Comparison of ENCODE assay signal across 12 cellular contexts in genomic region chr14:95134304-95134933, GRCh38. TPM values are rescaled to one million over a fixed set of nuclear protein-coding genes. Genes with fewer than 3 reads are reported as not detected.
A peak's percentile ranks its signal among the peaks of the same experiment; 100 is the strongest.
DNase-seq lines count a peak whose midpoint lies in the region; ATAC-seq, FAIRE-seq and TF ChIP-seq lines count a peak whose summit lies in the region.
"Had no signal": no experiment of that assay in that cellular context is flagged by ENCODE, and none has a peak within 500 bp of the region (broad histone marks: within the 10 kb centered on the region; RNA-seq: fewer than 3 reads in every experiment).

No MANE protein-coding gene starts in this region.

- WGBS in tibial nerve, 2 donors: 71 to 76% methylated on average over 8 of the region's 8 CpGs

- no peak overlapping the region for H3K4me3 Mint-ChIP-seq in MCF 10A (ENCODE audit: unreplicated experiment)
- H3K4me3 Mint-ChIP-seq in activated naive CD8-positive, alpha-beta T cell treated with anti-CD3 and anti-CD28 coated beads for 36 hours: no peak overlapping the region
- H3K4me3 Mint-ChIP-seq: T-helper 2 cell treated with Interferon-gamma antibody and Interleukin-4, amounts not matched to agents 5 μg/mL and 100 μg/mL, for 36 hours had no signal

- intact Hi-C loops in MCF 10A (cut with micrococcal nuclease): no loop called here
- intact Hi-C loops in breast epithelium (cut with DNase I; ENCODE audit: low total_unique reads): no loop called here

- H3K4me3 ChIP-seq in breast epithelium: no peak overlapping the region
- H3K4me3 ChIP-seq in tibial nerve: no peak overlapping the region
- H3K4me3 ChIP-seq: esophagus muscularis mucosa had no signal

- no TSS peak for BruUV-seq in MCF 10A (replicated peaks; lab: Mats Ljungman, UMichigan)

- peaks cover 29% of the 10 kb centered on the region for H3K4me1 Mint-ChIP-seq in MCF 10A (ENCODE audit: insufficient read depth, unreplicated experiment)
- peaks cover 41% of the 10 kb centered on the region for H3K4me1 Mint-ChIP-seq in activated naive CD8-positive, alpha-beta T cell treated with anti-CD3 and anti-CD28 coated beads for 36 hours

- TF ChIP-seq CTCF in MCF 10A (IDR thresholded peaks at IDR 0.05; ENCODE audit: unreplicated experiment): no peak
- no peak for TF ChIP-seq CTCF in breast epithelium (IDR thresholded peaks at IDR 0.05)
- no peak for TF ChIP-seq CTCF in tibial nerve (IDR thresholded peaks at IDR 0.05)

- ATAC-seq in HG03521 (IDR thresholded peaks at IDR 0.05; ENCODE audit: unreplicated experiment) (no peak), GM21390 (IDR thresholded peaks at IDR 0.05; ENCODE audit: unreplicated experiment) (no peak)

- H3K36me3 ChIP-seq in breast epithelium (no peaks in the 10 kb centered on the region), tibial nerve (peaks cover 0 to 14% (median 0%) of the 10 kb centered on the region in 3 donors)

- TF ChIP-seq POLR2A in breast epithelium (IDR thresholded peaks at IDR 0.05) (no peak), tibial nerve (IDR thresholded peaks at IDR 0.05) (no peak), H54 (IDR thresholded peaks at IDR 0.05; ENCODE audit: low read depth, low read length) (no peak)

- no peaks in the 10 kb centered on the region for H3K9me3 ChIP-seq in breast epithelium
- H3K9me3 ChIP-seq in tibial nerve: no peaks in the 10 kb centered on the region
- H3K9me3 ChIP-seq: esophagus muscularis mucosa had no signal

- H3K9me3 Mint-ChIP-seq in MCF 10A (ENCODE audit: unreplicated experiment): no peaks in the 10 kb centered on the region
- no peaks in the 10 kb centered on the region for H3K9me3 Mint-ChIP-seq in activated naive CD8-positive, alpha-beta T cell treated with anti-CD3 and anti-CD28 coated beads for 36 hours
- H3K9me3 Mint-ChIP-seq: T-helper 2 cell treated with Interferon-gamma antibody and Interleukin-4, amounts not matched to agents 5 μg/mL and 100 μg/mL, for 36 hours had no signal

- POLR2A ChIA-PET in MCF 10A (lab: Yijun Ruan, JAX): no interaction called here

- H3K27ac Mint-ChIP-seq in MCF 10A (ENCODE audit: low read depth, unreplicated experiment): peak overlapping the region; percentile 66
- peak overlapping the region; percentile 47 for H3K27ac Mint-ChIP-seq in activated naive CD8-positive, alpha-beta T cell treated with anti-CD3 and anti-CD28 coated beads for 36 hours
- H3K27ac Mint-ChIP-seq: T-helper 2 cell treated with Interferon-gamma antibody and Interleukin-4, amounts not matched to agents 5 μg/mL and 100 μg/mL, for 36 hours had no signal

- H3K36me3 Mint-ChIP-seq in MCF 10A (ENCODE audit: insufficient read depth, unreplicated experiment): peaks cover 45% of the 10 kb centered on the region
- peaks cover 29% of the 10 kb centered on the region for H3K36me3 Mint-ChIP-seq in activated naive CD8-positive, alpha-beta T cell treated with anti-CD3 and anti-CD28 coated beads for 36 hours

- no peak for FAIRE-seq in H54 (lab: Jason Lieb, UNC)
- FAIRE-seq: astrocyte had no signal

- no peak for TF ChIP-seq EP300 in tibial nerve (IDR thresholded peaks at IDR 0.05)

- CTCF ChIA-PET in MCF 10A (lab: Yijun Ruan, JAX): interaction anchor here (0.7 kb wide), 1 partner anchor 91 kb away, joined by 4 read pairs; no protein-coding TSS in a partner anchor

- no peaks in the 10 kb centered on the region for H3K4me1 ChIP-seq in breast epithelium
- peaks cover 0 to 89% (median 28%) of the 10 kb centered on the region in 4 donors for H3K4me1 ChIP-seq in tibial nerve

- H3K27me3 Mint-ChIP-seq in MCF 10A (ENCODE audit: insufficient read depth, unreplicated experiment): no peaks in the 10 kb centered on the region
- no peaks in the 10 kb centered on the region for H3K27me3 Mint-ChIP-seq in activated naive CD8-positive, alpha-beta T cell treated with anti-CD3 and anti-CD28 coated beads for 36 hours

- H3K27me3 ChIP-seq in breast epithelium: no peaks in the 10 kb centered on the region
- H3K27me3 ChIP-seq in tibial nerve: no peaks in the 10 kb centered on the region
- H3K27me3 ChIP-seq: esophagus muscularis mucosa had no signal

- DNase-seq in MCF 10A (ENCODE audit: unreplicated experiment): no peak
- DNase-seq in breast epithelium (ENCODE audit: low spot score in 2 of 2): no peak
- no peak for DNase-seq in activated naive CD8-positive, alpha-beta T cell treated with anti-CD3 and anti-CD28 coated beads for 36 hours
- DNase-seq in iris pigment epithelial cell (ENCODE audit: low read depth): peak; percentile 74
- no peak for DNase-seq in tibial nerve (ENCODE audit: low spot score in 2 of 2)
- no peak for DNase-seq in H54 (ENCODE audit: insufficient read length, low spot score)
- DNase-seq: DMS153 had no signal

- H3K27ac ChIP-seq in breast epithelium (peak overlapping the region in 1 of 2 donors; percentile 2), tibial nerve (peak overlapping the region in 3 of 4 donors; percentile 36 to 80 (median 73))
- H3K27ac ChIP-seq: esophagus muscularis mucosa had no signal

RNA-seq across cellular contexts. Expression of gene DICER1, which starts 22.9 kb away (rescaled TPM):
- 35.6 and 48.6 TPM in 2 replicates for total RNA-seq in MCF 10A (2022)
- total RNA-seq in breast epithelium: 100 to 1,000 TPM in 1 of 3 donors, 10 to 100 TPM in 2; 74.9 to 126 (median 78.0) TPM
- 10 to 100 TPM; 53.1 to 60.3 TPM for total RNA-seq in activated naive CD8-positive, alpha-beta T cell treated with anti-CD3 and anti-CD28 coated beads for 36 hours
- total RNA-seq in tibial nerve: 10 to 100 TPM; 54.5 to 94.8 (median 83.8) TPM
